In genomic region chr17:53012364-53012763, GRCh38 we compare ENCODE assay signal across 2 cellular contexts.
A peak's percentile ranks its signal among the peaks of the same experiment; 100 is the strongest.
TF ChIP-seq lines count a peak whose summit lies in the region.

No MANE protein-coding gene starts in this region.

TF ChIP-seq in HepG2, 621 proteins besides CTCF, POLR2A, EP300 and RAD21:
- TF ChIP-seq MAFF (IDR thresholded peaks at IDR 0.05; ENCODE audit: low read depth, low read length) = peak; percentile 78
- no peak for TF ChIP-seq ZBTB10 (CRISPR knock-in tag; IDR thresholded peaks at IDR 0.05; ENCODE audit: borderline replicate concordance)
- peak; percentile 77 to 85 for TF ChIP-seq MAFK (conservative IDR thresholded peaks at IDR 0.05 in 1 of 2, IDR thresholded peaks at IDR 0.05 in 1 of 2; ENCODE audit: low read length in 2 of 2)

TF ChIP-seq in IMR-90, 13 proteins besides CTCF, POLR2A, EP300 and RAD21:
- TF ChIP-seq FOS (IDR thresholded peaks at IDR 0.05; ENCODE audit: low read depth, low read length) (no peak), MAZ (IDR thresholded peaks at IDR 0.05; ENCODE audit: borderline replicate concordance, low read depth, low read length) (no peak), MAFK (IDR thresholded peaks at IDR 0.05; ENCODE audit: low read depth, low read length) (0 out of 2 replicates have a peak, but pooled peaks have one; percentile 36), NFE2L2 (IDR thresholded peaks at IDR 0.05; ENCODE audit: low read depth, low read length) (no peak)
